In genomic region chr6:156883497-156884252, GRCh38 we compare ENCODE assay signal across 9 cellular contexts.
DNase-seq lines count a peak whose midpoint lies in the region; ATAC-seq and TF ChIP-seq lines count a peak whose summit lies in the region.
"Had no signal": no experiment of that assay in that cellular context is flagged by ENCODE, and none has a peak within 500 bp of the region (broad histone marks: within the 10 kb centered on the region; RNA-seq: fewer than 3 reads in every experiment).

No MANE protein-coding gene starts in this region.

- H3K36me3 ChIP-seq in esophagus squamous epithelium, result no peaks in the 10 kb centered on the region

- H3K27me3 ChIP-seq in esophagus squamous epithelium, result no peaks in the 10 kb centered on the region

- no peaks in the 10 kb centered on the region for H3K9me3 ChIP-seq in esophagus squamous epithelium

- H3K9me3 Mint-ChIP-seq in stimulated activated effector memory CD8-positive, alpha-beta T cell treated with anti-CD3 and anti-CD28 coated beads, Interleukin-12 subunit alpha, Interleukin-12 subunit beta, amount 100 ng/mL, for 72 hours, result no peaks in the 10 kb centered on the region

- no peak overlapping the region for H3K4me3 Mint-ChIP-seq in stimulated activated effector memory CD8-positive, alpha-beta T cell treated with anti-CD3 and anti-CD28 coated beads, Interleukin-12 subunit alpha, Interleukin-12 subunit beta, amount 100 ng/mL, for 72 hours

- intact Hi-C loops in esophagus squamous epithelium (cut with DNase I), result no loop called here
- intact Hi-C loops in sciatic nerve (cut with DNase I), result no loop called here

- H3K36me3 Mint-ChIP-seq in stimulated activated effector memory CD8-positive, alpha-beta T cell treated with anti-CD3 and anti-CD28 coated beads, Interleukin-12 subunit alpha, Interleukin-12 subunit beta, amount 100 ng/mL, for 72 hours, result peaks cover 9% of the 10 kb centered on the region

- ATAC-seq in activated CD4-positive, CD25-positive, alpha-beta regulatory T cell treated with anti-CD3 and anti-CD28 coated beads, Interleukin-2, amount 50 U/mL, for 24 hours, result peak; percentile 58 to 78
- peak; percentile 59 for ATAC-seq in stimulated activated effector memory CD8-positive, alpha-beta T cell treated with anti-CD3 and anti-CD28 coated beads, Interleukin-12 subunit alpha, Interleukin-12 subunit beta, amount 100 ng/mL, for 72 hours
- ATAC-seq in GM19023 (IDR thresholded peaks at IDR 0.05; ENCODE audit: unreplicated experiment) (no peak), sciatic nerve (no peak)

- 40 to 54% methylated on average over 14 of the region's 14 CpGs for WGBS in esophagus squamous epithelium, 2 donors

- peak overlapping the region; percentile 2 for H3K27ac Mint-ChIP-seq in stimulated activated effector memory CD8-positive, alpha-beta T cell treated with anti-CD3 and anti-CD28 coated beads, Interleukin-12 subunit alpha, Interleukin-12 subunit beta, amount 100 ng/mL, for 72 hours

- TF ChIP-seq CTCF in esophagus squamous epithelium (IDR thresholded peaks at IDR 0.05), result no peak

- H3K27ac ChIP-seq in esophagus squamous epithelium, result peak overlapping the region; percentile 32 to 73 (median 70)
- H3K27ac ChIP-seq: 22Rv1 had no signal

- peaks cover 67% of the 10 kb centered on the region for H3K4me1 Mint-ChIP-seq in stimulated activated effector memory CD8-positive, alpha-beta T cell treated with anti-CD3 and anti-CD28 coated beads, Interleukin-12 subunit alpha, Interleukin-12 subunit beta, amount 100 ng/mL, for 72 hours

- H3K4me1 ChIP-seq in esophagus squamous epithelium, result peaks cover 9 to 83% (median 18%) of the 10 kb centered on the region in 3 donors

- peak overlapping the region in 2 of 4 donors; percentile 14 to 18 for H3K4me3 ChIP-seq in esophagus squamous epithelium

- no peak for DNase-seq in activated CD4-positive, CD25-positive, alpha-beta regulatory T cell treated with anti-CD3 and anti-CD28 coated beads, Interleukin-2, amount 50 U/mL, for 72 hours
- DNase-seq in NCI-H510A treated with DMSO at 0.1 percent for 48 hours (lab: John Stamatoyannopoulos, UW), result peak; percentile 81
- DNase-seq in esophagus squamous epithelium (lab: John Stamatoyannopoulos, UW), result no peak
- no peak for DNase-seq in stimulated activated effector memory CD8-positive, alpha-beta T cell treated with anti-CD3 and anti-CD28 coated beads, Interleukin-12 subunit alpha, Interleukin-12 subunit beta, amount 100 ng/mL, for 72 hours (ENCODE audit: low spot score in 2 of 2)
- no peak for DNase-seq in sciatic nerve (ENCODE audit: low spot score)
- no peak for DNase-seq in NCI-H2227 (lab: John Stamatoyannopoulos, UW; ENCODE audit: unreplicated experiment)

- TF ChIP-seq POLR2A in esophagus squamous epithelium (IDR thresholded peaks at IDR 0.05), result no peak

Comparison
In these comparisons a context has a peak if more than half of its experiments do, and no peak if none do; other contexts are left out.
1. ATAC-seq: peak in activated CD4-positive, CD25-positive, alpha-beta regulatory T cell treated with anti-CD3 and anti-CD28 coated beads, Interleukin-2, amount 50 U/mL, for 24 hours (2 of 2) and stimulated activated effector memory CD8-positive, alpha-beta T cell treated with anti-CD3 and anti-CD28 coated beads, Interleukin-12 subunit alpha, Interleukin-12 subunit beta, amount 100 ng/mL, for 72 hours (single experiment); none in GM19023 (single experiment) and sciatic nerve (single experiment).